ENCODE assay signal across 16 cellular contexts in the genomic region with DNA sequence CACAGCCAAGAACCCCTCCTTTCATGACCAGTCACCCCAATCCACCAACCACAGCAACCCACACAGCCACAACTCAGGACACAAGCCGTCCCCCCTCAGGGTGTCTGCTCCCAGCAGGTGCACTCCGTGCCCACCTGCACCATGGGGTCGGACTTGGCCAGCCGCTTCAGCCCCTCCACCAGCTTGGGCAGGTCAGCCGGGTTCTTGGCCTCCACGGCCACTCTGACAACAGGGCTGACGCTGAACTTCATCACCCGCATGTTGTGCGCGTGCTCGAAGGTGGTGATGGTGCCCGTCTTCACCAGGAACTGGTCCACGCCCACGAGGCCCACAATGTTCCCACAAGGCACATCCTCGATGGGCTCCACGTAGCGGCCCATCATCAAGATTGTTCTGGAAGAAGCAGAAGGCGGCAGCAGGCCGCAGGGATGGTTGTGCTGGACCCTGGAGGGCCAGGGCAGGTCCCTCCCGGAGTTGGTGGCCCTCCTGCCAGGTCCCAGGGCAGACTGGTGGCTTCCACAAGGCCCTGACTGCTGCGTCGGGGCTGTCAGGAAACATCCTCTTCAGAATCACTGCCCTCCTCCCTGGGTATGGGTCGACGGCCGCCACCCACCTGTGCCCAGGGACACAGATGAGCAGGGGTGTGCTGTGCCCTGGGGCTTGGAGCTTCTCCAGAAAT. TPM values are rescaled to one million over a fixed set of nuclear protein-coding genes. Genes with fewer than 3 reads are reported as not detected.
DNase-seq lines count a peak whose midpoint lies in the region; ATAC-seq, FAIRE-seq and TF ChIP-seq lines count a peak whose summit lies in the region.
"Had no signal": no experiment of that assay in that cellular context is flagged by ENCODE, and none has a peak within 500 bp of the region (broad histone marks: within the 10 kb centered on the region; RNA-seq: fewer than 3 reads in every experiment).

No MANE protein-coding gene starts in this region.

- H3K27me3 ChIP-seq in Panc1 (ENCODE audit: control insufficient read depth, insufficient read depth, low read length) (no peaks in the 10 kb centered on the region), small intestine (ENCODE audit: control insufficient read depth in 2 of 2, insufficient read depth in 2 of 2, low read length in 2 of 2) (no peaks in the 10 kb centered on the region)
- H3K27me3 ChIP-seq: gastrocnemius medialis, vagina had no signal

- peaks cover 42% of the 10 kb centered on the region for H3K36me3 ChIP-seq in Panc1 (ENCODE audit: control insufficient read depth, insufficient read depth, low read length)
- H3K36me3 ChIP-seq in small intestine (ENCODE audit: control insufficient read depth in 2 of 2, insufficient read depth in 2 of 2, low read length in 2 of 2), result peaks cover 61 to 70% of the 10 kb centered on the region in 2 donors

- H3K27ac ChIP-seq in Panc1 (ENCODE audit: low read length) (no peak overlapping the region), small intestine (ENCODE audit: low read depth in 1 of 2, low read length in 1 of 2) (no peak overlapping the region)
- H3K27ac ChIP-seq: vagina had no signal

- in situ Hi-C loops in Panc1 (cut with HindIII; ENCODE audit: low pct_unique_long_range_greater_than_20kb, low sequenced_read_pairs), result no loop called here

- FAIRE-seq in small intestine (lab: Jason Lieb, UNC), result no peak
- FAIRE-seq: islet of Langerhans had no signal

- TF ChIP-seq CTCF in natural killer cell (IDR thresholded peaks at IDR 0.05), result no peak
- TF ChIP-seq CTCF in Panc1 (IDR thresholded peaks at IDR 0.05), result no peak
- no peak for TF ChIP-seq CTCF in endothelial cell (IDR thresholded peaks at IDR 0.05; ENCODE audit: unreplicated experiment)

- H3K27me3 Mint-ChIP-seq in natural killer cell (ENCODE audit: low read depth in 2 of 2), result no peaks in the 10 kb centered on the region
- no peaks in the 10 kb centered on the region for H3K27me3 Mint-ChIP-seq in natural killer cell treated with Interleukin-12 subunit alpha and Interleukin-12 subunit beta and Interleukin-15 and Interleukin-18, amount 100 ng/mL, for 72 hours
- H3K27me3 Mint-ChIP-seq in endothelial cell (ENCODE audit: unreplicated experiment), result peaks cover 26% of the 10 kb centered on the region
- H3K27me3 Mint-ChIP-seq in stimulated activated naive B cell treated with anti-CD40 and anti-IgM and Interleukin-4, amounts not matched to agents 10 μg/mL and 1 μg/mL and 100 μg/mL, for 72 hours, result no peaks in the 10 kb centered on the region

- intact Hi-C loops in natural killer cell (cut with micrococcal nuclease) (loop anchor here (10.0 kb wide), 1 partner anchor 195 kb away; a partner anchor contains a TSS), Panc1 (cut with micrococcal nuclease; ENCODE audit: unreplicated experiment) (loop anchor here (10.0 kb wide), 1 partner anchor 225 kb away; no protein-coding TSS in a partner anchor)

- CTCF ChIA-PET in Panc1 (lab: Charles Lee), result no interaction called here

- peaks cover 25 to 29% of the 10 kb centered on the region in 2 donors for H3K4me1 Mint-ChIP-seq in natural killer cell
- peaks cover 35% of the 10 kb centered on the region in 2 donors for H3K4me1 Mint-ChIP-seq in natural killer cell treated with Interleukin-12 subunit alpha and Interleukin-12 subunit beta and Interleukin-15 and Interleukin-18, amount 100 ng/mL, for 72 hours (ENCODE audit: low read depth in 2 of 2)
- H3K4me1 Mint-ChIP-seq in endothelial cell (ENCODE audit: unreplicated experiment), result peaks cover 17% of the 10 kb centered on the region
- peaks cover 37 to 61% of the 10 kb centered on the region in 2 donors for H3K4me1 Mint-ChIP-seq in stimulated activated naive B cell treated with anti-CD40 and anti-IgM and Interleukin-4, amounts not matched to agents 10 μg/mL and 1 μg/mL and 100 μg/mL, for 72 hours

- no peak for DNase-seq in natural killer cell
- DNase-seq in natural killer cell treated with Interleukin-12 subunit alpha and Interleukin-12 subunit beta and Interleukin-15 and Interleukin-18, amount 100 ng/mL, for 72 hours (ENCODE audit: low spot score), result no peak
- no peak for DNase-seq in Panc1 (ENCODE audit: low read depth, low spot score)
- DNase-seq in endothelial cell (ENCODE audit: low spot score), result no peak
- no peak for DNase-seq in stimulated activated naive B cell treated with anti-CD40 and anti-IgM and Interleukin-4, amounts not matched to agents 10 μg/mL and 1 μg/mL and 100 μg/mL, for 72 hours
- DNase-seq in small intestine, result no peak
- DNase-seq in activated effector memory CD4-positive, alpha-beta T cell treated with anti-CD3 and anti-CD28 coated beads, Interleukin-2, amount 50 U/mL, for 16 hours, result no peak
- DNase-seq: DMS79; effector CD4-positive, alpha-beta T cell; SIG-M5 had no signal

- POLR2A ChIA-PET in Panc1 (lab: Charles Lee), result no interaction called here

- peak overlapping the region; percentile 31 to 43 for H3K27ac Mint-ChIP-seq in natural killer cell
- H3K27ac Mint-ChIP-seq in natural killer cell treated with Interleukin-12 subunit alpha and Interleukin-12 subunit beta and Interleukin-15 and Interleukin-18, amount 100 ng/mL, for 72 hours, result no peak overlapping the region
- H3K27ac Mint-ChIP-seq in endothelial cell (ENCODE audit: unreplicated experiment), result peak overlapping the region; percentile 36
- peak overlapping the region; percentile 75 for H3K27ac Mint-ChIP-seq in stimulated activated naive B cell treated with anti-CD40 and anti-IgM and Interleukin-4, amounts not matched to agents 10 μg/mL and 1 μg/mL and 100 μg/mL, for 72 hours

- H3K9me3 ChIP-seq in Panc1 (ENCODE audit: control insufficient read depth, insufficient read depth, low read depth, low read length) (no peaks in the 10 kb centered on the region), small intestine (ENCODE audit: control insufficient read depth, low read depth) (no peaks in the 10 kb centered on the region)
- H3K9me3 ChIP-seq: gastrocnemius medialis, vagina had no signal

- H3K4me3 Mint-ChIP-seq in natural killer cell (no peak overlapping the region), endothelial cell (ENCODE audit: unreplicated experiment) (no peak overlapping the region)
- H3K4me3 Mint-ChIP-seq in natural killer cell treated with Interleukin-12 subunit alpha and Interleukin-12 subunit beta and Interleukin-15 and Interleukin-18, amount 100 ng/mL, for 72 hours, result no peak overlapping the region
- H3K4me3 Mint-ChIP-seq in stimulated activated naive B cell treated with anti-CD40 and anti-IgM and Interleukin-4, amounts not matched to agents 10 μg/mL and 1 μg/mL and 100 μg/mL, for 72 hours, result peak overlapping the region in 1 of 2 donors; percentile 19

- WGBS in small intestine, 3 donors, result 90 to 93% (median 93%) methylated on average over 24 to 25 of the region's 25 CpGs

- H3K4me1 ChIP-seq in Panc1 (ENCODE audit: control insufficient read depth, insufficient read depth, low read length) (no peaks in the 10 kb centered on the region; the same call in none of the 2 replicates), small intestine (ENCODE audit: control insufficient read depth in 2 of 2, insufficient read depth in 1 of 2, low read depth in 1 of 2, low read length in 1 of 2) (no peaks in the 10 kb centered on the region)

- no TSS peak for BruUV-seq in Panc1 (replicated peaks; lab: Mats Ljungman, UMichigan)

- H3K9me3 Mint-ChIP-seq in natural killer cell (no peaks in the 10 kb centered on the region), endothelial cell (ENCODE audit: unreplicated experiment) (no peaks in the 10 kb centered on the region)
- no peaks in the 10 kb centered on the region for H3K9me3 Mint-ChIP-seq in natural killer cell treated with Interleukin-12 subunit alpha and Interleukin-12 subunit beta and Interleukin-15 and Interleukin-18, amount 100 ng/mL, for 72 hours
- no peaks in the 10 kb centered on the region for H3K9me3 Mint-ChIP-seq in stimulated activated naive B cell treated with anti-CD40 and anti-IgM and Interleukin-4, amounts not matched to agents 10 μg/mL and 1 μg/mL and 100 μg/mL, for 72 hours

- H3K36me3 Mint-ChIP-seq in natural killer cell, result peaks cover 7% of the 10 kb centered on the region
- peaks cover 16% of the 10 kb centered on the region for H3K36me3 Mint-ChIP-seq in natural killer cell treated with Interleukin-12 subunit alpha and Interleukin-12 subunit beta and Interleukin-15 and Interleukin-18, amount 100 ng/mL, for 72 hours
- peaks cover 42% of the 10 kb centered on the region for H3K36me3 Mint-ChIP-seq in endothelial cell (ENCODE audit: low read depth, unreplicated experiment)
- peaks cover 69 to 76% of the 10 kb centered on the region in 2 donors for H3K36me3 Mint-ChIP-seq in stimulated activated naive B cell treated with anti-CD40 and anti-IgM and Interleukin-4, amounts not matched to agents 10 μg/mL and 1 μg/mL and 100 μg/mL, for 72 hours

- peak in 1 of 3 donors; percentile 5 for ATAC-seq in natural killer cell
- no peak for ATAC-seq in natural killer cell treated with Interleukin-12 subunit alpha and Interleukin-12 subunit beta and Interleukin-15 and Interleukin-18, amount 100 ng/mL, for 72 hours
- ATAC-seq in Panc1, result 0 out of 2 replicates have a peak, but pooled peaks have one; percentile 6
- ATAC-seq in stimulated activated naive B cell treated with anti-CD40 and anti-IgM and Interleukin-4, amounts not matched to agents 10 μg/mL and 1 μg/mL and 100 μg/mL, for 72 hours (replicated peaks), result no peak
- no peak for ATAC-seq in GM21360 (IDR thresholded peaks at IDR 0.05; ENCODE audit: unreplicated experiment)
- ATAC-seq: gastrocnemius medialis had no signal

- H3K4me3 ChIP-seq in Panc1 (ENCODE audit: low read depth in 2 of 2, low read length in 2 of 2) (no peak overlapping the region), small intestine (ENCODE audit: low read depth in 1 of 2, low read length in 2 of 2) (no peak overlapping the region)
- H3K4me3 ChIP-seq: gastrocnemius medialis, vagina had no signal

RNA-seq across cellular contexts. Expression of a gene that starts 5.5 kb away (rescaled TPM):
- 1,000 to 10,000 TPM; 1,302 to 1,442 (median 1,437) TPM for total RNA-seq in natural killer cell
- 1,000 to 10,000 TPM; 1,877 to 2,672 TPM for total RNA-seq in natural killer cell treated with Interleukin-12 subunit alpha and Interleukin-12 subunit beta and Interleukin-15 and Interleukin-18, amount 100 ng/mL, for 72 hours
- 1,391 TPM for total RNA-seq in Panc1 (2021; ENCODE audit: unreplicated experiment)
- 1,601 TPM for polyA plus RNA-seq in Panc1 (2012; ENCODE audit: insufficient read length)
- 2,896 TPM for total RNA-seq in endothelial cell (ENCODE audit: unreplicated experiment)
- polyA plus RNA-seq in small intestine, result 1,000 to 10,000 TPM in 2 of 3 donors, 100 to 1,000 TPM in 1; 962 to 2,089 (median 1,343) TPM

RNA-seq across cellular contexts. Expression of a gene that starts 8.9 kb away (rescaled TPM):
- total RNA-seq in natural killer cell (10 to 100 TPM; 54.3 to 66.4 (median 58.1) TPM), Panc1 (2021; ENCODE audit: unreplicated experiment) (66.6 TPM), endothelial cell (ENCODE audit: unreplicated experiment) (316 TPM)
- total RNA-seq in natural killer cell treated with Interleukin-12 subunit alpha and Interleukin-12 subunit beta and Interleukin-15 and Interleukin-18, amount 100 ng/mL, for 72 hours, result 10 to 100 TPM; 48.1 to 54.5 TPM
- polyA plus RNA-seq in Panc1 (2012; ENCODE audit: insufficient read length), result 79.9 TPM
- polyA plus RNA-seq in small intestine, result 10 to 100 TPM; 56.3 to 72.4 (median 64.6) TPM

RNA-seq across cellular contexts. Expression of a gene that starts 27.7 kb away (rescaled TPM):
- total RNA-seq in natural killer cell, result 10 to 100 TPM; 25.4 to 39.4 (median 26.8) TPM
- total RNA-seq in natural killer cell treated with Interleukin-12 subunit alpha and Interleukin-12 subunit beta and Interleukin-15 and Interleukin-18, amount 100 ng/mL, for 72 hours, result 10 to 100 TPM; 39.4 to 58.6 TPM
- 36.7 TPM for total RNA-seq in Panc1 (2021; ENCODE audit: unreplicated experiment)
- polyA plus RNA-seq in Panc1 (2012; ENCODE audit: insufficient read length), result 31.6 TPM
- 41.2 TPM for total RNA-seq in endothelial cell (ENCODE audit: unreplicated experiment)
- polyA plus RNA-seq in small intestine, result 10 to 100 TPM; 10.8 to 14.8 (median 11.4) TPM

RNA-seq across cellular contexts. Expression of a gene that starts 46.9 kb away (rescaled TPM):
- total RNA-seq in natural killer cell (not detected), Panc1 (2021; ENCODE audit: unreplicated experiment) (0.21 TPM), endothelial cell (ENCODE audit: unreplicated experiment) (1.4 TPM)
- total RNA-seq in natural killer cell treated with Interleukin-12 subunit alpha and Interleukin-12 subunit beta and Interleukin-15 and Interleukin-18, amount 100 ng/mL, for 72 hours, result not detected
- polyA plus RNA-seq in Panc1 (2012; ENCODE audit: insufficient read length), result not detected
- polyA plus RNA-seq in small intestine, result 1 to 10 TPM in 2 of 3 donors, under 1 TPM in 1; 0.43 to 6.8 (median 2.2) TPM
- total RNA-seq: MCF 10A, renal cortical epithelial cell, vagina had no signal

Comparison
In these comparisons a context has a peak if more than half of its experiments do, and no peak if none do; other contexts are left out.
1. H3K27ac Mint-ChIP-seq: peak in natural killer cell (2 of 2), endothelial cell (single experiment) and stimulated activated naive B cell treated with anti-CD40 and anti-IgM and Interleukin-4, amounts not matched to agents 10 μg/mL and 1 μg/mL and 100 μg/mL, for 72 hours (single experiment); none in natural killer cell treated with Interleukin-12 subunit alpha and Interleukin-12 subunit beta and Interleukin-15 and Interleukin-18, amount 100 ng/mL, for 72 hours (0 of 2).